Comparison of ENCODE assay signal across 8 cellular contexts in the genomic region with DNA sequence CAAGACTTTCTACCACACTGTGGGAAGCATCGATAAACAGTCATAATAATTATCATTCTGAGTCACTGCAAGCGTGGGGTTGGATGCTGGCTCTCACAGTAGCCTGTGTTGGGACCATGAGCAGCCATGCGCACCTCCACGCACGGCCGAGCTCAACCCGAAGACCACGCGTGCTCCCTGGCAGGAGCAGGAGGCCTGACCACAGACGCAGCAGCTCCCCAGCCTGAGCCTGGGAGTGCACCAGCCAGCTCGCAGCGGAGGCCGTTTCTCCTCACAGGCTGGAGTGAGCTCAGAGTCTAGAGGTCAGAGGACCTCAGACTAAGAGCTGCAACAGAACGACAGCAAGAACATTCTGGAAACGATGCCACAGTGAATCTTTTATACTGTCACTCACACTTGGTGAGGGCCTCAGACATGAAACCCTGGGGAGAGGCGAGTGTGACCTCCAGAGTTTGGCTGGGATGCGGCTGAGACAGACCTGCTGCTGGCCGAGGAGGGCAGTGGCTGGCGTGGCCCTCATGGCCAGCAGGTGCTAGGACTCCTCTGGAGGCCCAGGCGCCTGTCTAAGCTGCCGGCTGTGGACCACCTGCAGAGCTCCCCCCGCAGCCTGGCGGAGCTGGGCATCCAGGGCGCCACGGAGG. TPM values are rescaled to one million over a fixed set of nuclear protein-coding genes. Genes with fewer than 3 reads are reported as not detected.
A peak's percentile ranks its signal among the peaks of the same experiment; 100 is the strongest.
DNase-seq lines count a peak whose midpoint lies in the region; ATAC-seq, FAIRE-seq and TF ChIP-seq lines count a peak whose summit lies in the region.
"Had no signal": no experiment of that assay in that cellular context is flagged by ENCODE, and none has a peak within 500 bp of the region (broad histone marks: within the 10 kb centered on the region; RNA-seq: fewer than 3 reads in every experiment).

No MANE protein-coding gene starts in this region.

- H3K27me3 Mint-ChIP-seq in natural killer cell (ENCODE audit: low read depth in 2 of 2) = no peaks in the 10 kb centered on the region

- peak; percentile 55 for FAIRE-seq in GM19239 (lab: Jason Lieb, UNC)

- H3K36me3 ChIP-seq in WERI-Rb-1 = peaks cover 36% of the 10 kb centered on the region

- intact Hi-C loops in natural killer cell (cut with micrococcal nuclease) = loop anchor here (10.0 kb wide), 1 partner anchor 210 kb away; a partner anchor contains a TSS

- in situ Hi-C loops in G401 (cut with HindIII; ENCODE audit: low sequenced_read_pairs) = no loop called here

- H3K9me3 Mint-ChIP-seq in natural killer cell = no peaks in the 10 kb centered on the region

- peak overlapping the region; percentile 2 for H3K4me3 Mint-ChIP-seq in natural killer cell

- H3K27ac Mint-ChIP-seq in natural killer cell = no peak overlapping the region

- no peaks in the 10 kb centered on the region for H3K9me3 ChIP-seq in WERI-Rb-1 (ENCODE audit: severe bottlenecking)

- H3K36me3 Mint-ChIP-seq in natural killer cell = no peaks in the 10 kb centered on the region

- ATAC-seq in natural killer cell = no peak
- ATAC-seq: esophagus mucosa had no signal

- TF ChIP-seq CTCF in WERI-Rb-1 (IDR thresholded peaks at IDR 0.05; ENCODE audit: low read depth, low read length) = no peak
- no peak for TF ChIP-seq CTCF in natural killer cell (IDR thresholded peaks at IDR 0.05)

- no peaks in the 10 kb centered on the region for H3K27me3 ChIP-seq in WERI-Rb-1 (ENCODE audit: insufficient read depth, low read depth, severe bottlenecking)

- H3K4me1 Mint-ChIP-seq in natural killer cell = peaks cover 18 to 19% of the 10 kb centered on the region in 2 donors

- 0 out of 2 replicates have a peak overlapping the region, but pooled peaks have one; percentile 0 for H3K27ac ChIP-seq in WERI-Rb-1

- H3K4me3 ChIP-seq in WERI-Rb-1 (ENCODE audit: low read depth, low read length) = no peak overlapping the region

- DNase-seq in G401 (ENCODE audit: low spot score) (peak; percentile 15), GM19239 (ENCODE audit: insufficient read length, low spot score) (no peak), WERI-Rb-1 (no peak), natural killer cell (no peak), cerebellar nuclear complex (lab: John Stamatoyannopoulos, UW) (no peak), islet precursor cell (no peak)
- DNase-seq in activated effector memory CD4-positive, alpha-beta T cell treated with anti-CD3 and anti-CD28 coated beads, Interleukin-2, amount 50 U/mL, for 16 hours = no peak

RNA-seq across cellular contexts. Expression of a gene that starts 6.0 kb away (rescaled TPM):
- total RNA-seq in G401 (2014; rRNA removed; shearing (Covaris generic)) = 151 and 156 TPM in 2 replicates
- total RNA-seq in natural killer cell = 10 to 100 TPM; 28.6 to 36.4 (median 34.9) TPM

RNA-seq across cellular contexts. Expression of a gene that starts 6.3 kb away (rescaled TPM):
- total RNA-seq in G401 (2014; rRNA removed; shearing (Covaris generic)) = 14.4 and 18.1 TPM in 2 replicates
- total RNA-seq in natural killer cell = 100 to 1,000 TPM in 2 of 3 donors, 10 to 100 TPM in 1; 89.8 to 137 (median 126) TPM

RNA-seq across cellular contexts. Expression of a gene that starts 22.4 kb away (rescaled TPM):
- 24.5 and 42.0 TPM in 2 replicates for total RNA-seq in G401 (2014; rRNA removed; shearing (Covaris generic))
- total RNA-seq in natural killer cell = 10 to 100 TPM in 2 of 3 donors, 1 to 10 TPM in 1; 9.9 to 11.4 (median 10.0) TPM

RNA-seq across cellular contexts. Expression of a gene that starts 50.0 kb away (rescaled TPM):
- 76.9 and 90.6 TPM in 2 replicates for total RNA-seq in G401 (2014; rRNA removed; shearing (Covaris generic))
- total RNA-seq in natural killer cell = 100 to 1,000 TPM in 1 of 3 donors, 10 to 100 TPM in 2; 72.2 to 104 (median 90.5) TPM
